In the genomic region with DNA sequence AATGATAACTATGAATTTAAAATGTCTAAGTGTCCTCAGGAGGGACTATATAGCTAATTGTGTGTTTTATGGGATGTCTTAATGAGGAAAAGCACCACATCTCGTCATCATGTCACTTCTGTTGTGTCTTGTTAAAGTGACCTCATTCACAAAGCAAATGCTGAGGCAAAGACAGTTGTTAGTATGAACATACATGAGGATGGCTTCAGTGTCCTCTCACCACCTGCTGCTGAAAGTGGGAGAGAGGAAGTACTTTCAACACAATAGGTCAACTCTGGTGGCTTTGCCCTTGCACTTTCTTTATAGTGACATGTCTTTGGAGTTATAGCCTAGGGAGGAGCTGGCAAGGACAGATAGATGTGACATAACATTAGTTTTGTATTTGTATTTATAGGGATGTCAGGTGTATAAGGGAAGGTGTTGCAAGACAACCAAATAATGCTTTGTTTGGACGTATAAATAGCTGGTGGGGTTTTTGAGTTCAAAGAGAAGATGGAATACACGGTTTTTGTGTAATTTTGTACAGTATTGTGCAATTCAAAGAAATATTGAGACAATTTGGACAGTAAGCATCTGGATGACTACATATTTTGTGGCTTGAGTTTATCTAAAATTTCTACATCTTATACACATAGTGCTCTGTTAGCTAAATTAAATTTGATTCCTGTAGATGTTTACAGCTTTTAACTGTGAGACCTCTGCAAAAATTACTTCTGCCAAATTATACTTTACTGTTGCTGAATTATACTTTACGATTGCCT, we compare ENCODE assay signal across 23 cellular contexts.
DNase-seq lines count a peak whose midpoint lies in the region; ATAC-seq, FAIRE-seq and TF ChIP-seq lines count a peak whose summit lies in the region.
"Had no signal": no experiment of that assay in that cellular context is flagged by ENCODE, and none has a peak within 500 bp of the region (broad histone marks: within the 10 kb centered on the region; RNA-seq: fewer than 3 reads in every experiment).

No MANE protein-coding gene starts in this region.

- peak overlapping the region; percentile 68 for H3K27ac Mint-ChIP-seq in dendritic cell treated with granulocyte-macrophage colony-stimulating factor and Interleukin-4, amounts not matched to agents 40 ng/mL and 50 ng/mL, for 4 days
- H3K27ac Mint-ChIP-seq: activated naive CD8-positive, alpha-beta T cell; progenitor cell of endocrine pancreas had no signal

- H3K4me1 ChIP-seq in small intestine (ENCODE audit: control insufficient read depth in 2 of 2, insufficient read depth in 1 of 2, low read depth in 1 of 2, low read length in 1 of 2) = no peaks in the 10 kb centered on the region
- no peaks in the 10 kb centered on the region for H3K4me1 ChIP-seq in BE2C
- H3K4me1 ChIP-seq: heart right ventricle, spleen had no signal

- intact Hi-C loops in dendritic cell treated with granulocyte-macrophage colony-stimulating factor and Interleukin-4, amounts not matched to agents 40 ng/mL and 50 ng/mL, for 4 days (cut with micrococcal nuclease) = no loop called here

- 75 to 77% (median 77%) methylated on average over 4 of the region's 4 CpGs for whole genome bisulfite sequencing in small intestine, 3 donors

- H3K9me3 ChIP-seq in small intestine (ENCODE audit: control insufficient read depth, low read depth) = no peaks in the 10 kb centered on the region
- no peaks in the 10 kb centered on the region for H3K9me3 ChIP-seq in BE2C
- H3K9me3 ChIP-seq: heart right ventricle, spleen, thoracic aorta had no signal

- peaks cover 50% of the 10 kb centered on the region for H3K4me1 Mint-ChIP-seq in dendritic cell treated with granulocyte-macrophage colony-stimulating factor and Interleukin-4, amounts not matched to agents 40 ng/mL and 50 ng/mL, for 4 days (ENCODE audit: low read depth)
- H3K4me1 Mint-ChIP-seq in activated T-cell treated with anti-CD3 and anti-CD28 coated beads, Interleukin-2, amount 50 U/mL, for 4 hours (ENCODE audit: low read depth) = peaks cover 3% of the 10 kb centered on the region

- H3K27me3 ChIP-seq in small intestine (ENCODE audit: control insufficient read depth in 2 of 2, insufficient read depth in 2 of 2, low read length in 2 of 2) (no peaks in the 10 kb centered on the region), BE2C (no peaks in the 10 kb centered on the region)
- H3K27me3 ChIP-seq: brain microvascular endothelial cell, spleen had no signal

- no peaks in the 10 kb centered on the region for H3K27me3 Mint-ChIP-seq in dendritic cell treated with granulocyte-macrophage colony-stimulating factor and Interleukin-4, amounts not matched to agents 40 ng/mL and 50 ng/mL, for 4 days
- H3K27me3 Mint-ChIP-seq in activated T-cell treated with anti-CD3 and anti-CD28 coated beads, Interleukin-2, amount 50 U/mL, for 4 hours (ENCODE audit: low read depth) = no peaks in the 10 kb centered on the region
- H3K27me3 Mint-ChIP-seq: activated naive CD8-positive, alpha-beta T cell; progenitor cell of endocrine pancreas had no signal

- DNase-seq in AG09309 (ENCODE audit: low read depth) (peak; percentile 23), GM12891 (ENCODE audit: insufficient read length, low spot score) (no peak), NCI-H69 (lab: John Stamatoyannopoulos, UW) (peak; percentile 44), small intestine (no peak), BE2C (no peak)
- DNase-seq in activated T-cell treated with anti-CD3 and anti-CD28 coated beads, Interleukin-2, amount 50 U/mL, for 4 hours = no peak
- DNase-seq: activated T-cell treated with anti-CD3 and anti-CD28 coated beads, Interleukin-2, amount 50 U/mL, for 48 hours; brain microvascular endothelial cell; H7; heart right ventricle; islet precursor cell; NCI-H510A treated with DMSO at 0.1 percent for 48 hours; spleen; SW 1271 had no signal

- H3K4me3 Mint-ChIP-seq in dendritic cell treated with granulocyte-macrophage colony-stimulating factor and Interleukin-4, amounts not matched to agents 40 ng/mL and 50 ng/mL, for 4 days = no peak overlapping the region
- no peak overlapping the region for H3K4me3 Mint-ChIP-seq in activated T-cell treated with anti-CD3 and anti-CD28 coated beads, Interleukin-2, amount 50 U/mL, for 4 hours
- H3K4me3 Mint-ChIP-seq: activated naive CD8-positive, alpha-beta T cell; naive thymus-derived CD4-positive, alpha-beta T cell had no signal

- peaks cover 5% of the 10 kb centered on the region for H3K36me3 Mint-ChIP-seq in dendritic cell treated with granulocyte-macrophage colony-stimulating factor and Interleukin-4, amounts not matched to agents 40 ng/mL and 50 ng/mL, for 4 days (ENCODE audit: low read depth)
- no peaks in the 10 kb centered on the region for H3K36me3 Mint-ChIP-seq in activated T-cell treated with anti-CD3 and anti-CD28 coated beads, Interleukin-2, amount 50 U/mL, for 4 hours (ENCODE audit: insufficient read depth)
- H3K36me3 Mint-ChIP-seq: activated naive CD8-positive, alpha-beta T cell; naive thymus-derived CD4-positive, alpha-beta T cell had no signal

- ATAC-seq in activated T-cell treated with anti-CD3 and anti-CD28 coated beads, Interleukin-2, amount 50 U/mL, for 4 hours = no peak
- no peak for ATAC-seq in HG03139 (IDR thresholded peaks at IDR 0.05; ENCODE audit: unreplicated experiment)
- ATAC-seq: heart right ventricle; naive thymus-derived CD4-positive, alpha-beta T cell; Panc1 had no signal

- H3K9me3 Mint-ChIP-seq in dendritic cell treated with granulocyte-macrophage colony-stimulating factor and Interleukin-4, amounts not matched to agents 40 ng/mL and 50 ng/mL, for 4 days = peaks cover 7% of the 10 kb centered on the region
- H3K9me3 Mint-ChIP-seq in activated T-cell treated with anti-CD3 and anti-CD28 coated beads, Interleukin-2, amount 50 U/mL, for 4 hours = no peaks in the 10 kb centered on the region
- H3K9me3 Mint-ChIP-seq: naive thymus-derived CD4-positive, alpha-beta T cell had no signal

- no peaks in the 10 kb centered on the region for H3K36me3 ChIP-seq in small intestine (ENCODE audit: control insufficient read depth in 2 of 2, insufficient read depth in 2 of 2, low read length in 2 of 2)
- no peaks in the 10 kb centered on the region for H3K36me3 ChIP-seq in BE2C
- H3K36me3 ChIP-seq: brain microvascular endothelial cell, heart right ventricle, spleen, thoracic aorta had no signal

- no peak for FAIRE-seq in GM12891 (lab: Jason Lieb, UNC)
- no peak for FAIRE-seq in small intestine (lab: Jason Lieb, UNC)
- FAIRE-seq: HTR-8/SVneo had no signal

- H3K27ac ChIP-seq in small intestine (ENCODE audit: low read depth in 1 of 2, low read length in 1 of 2) = no peak overlapping the region
- H3K27ac ChIP-seq: brain microvascular endothelial cell, heart right ventricle, spleen, thoracic aorta had no signal

- TF ChIP-seq POLR2A in GM12891 (IDR thresholded peaks at IDR 0.05; ENCODE audit: low read depth, low read length) = no peak

- no peak for TF ChIP-seq CTCF in AG09309 (IDR thresholded peaks at IDR 0.05; ENCODE audit: control insufficient read depth, insufficient read depth, low read depth, low read length, missing control alignments)
- TF ChIP-seq CTCF in BE2C (IDR thresholded peaks at IDR 0.05; ENCODE audit: low read depth, low read length) = no peak

- no peak overlapping the region for H3K4me3 ChIP-seq in AG09309 (ENCODE audit: control insufficient read depth, low read depth, low read length)
- H3K4me3 ChIP-seq in small intestine (ENCODE audit: low read depth in 1 of 2, low read length in 2 of 2) = no peak overlapping the region
- H3K4me3 ChIP-seq in BE2C (ENCODE audit: low read depth, low read length) = no peak overlapping the region
- H3K4me3 ChIP-seq: heart right ventricle, lung, spleen, thoracic aorta had no signal

TF ChIP-seq in GM12891, 5 proteins besides CTCF, POLR2A, EP300 and RAD21:
- TF ChIP-seq SPI1 (IDR thresholded peaks at IDR 0.05; ENCODE audit: low read depth, low read length) (0 out of 2 replicates have a peak, but pooled peaks have one; percentile 36), POLR2AphosphoS5 (IDR thresholded peaks at IDR 0.05; ENCODE audit: low read depth, low read length) (no peak), TAF1 (IDR thresholded peaks at IDR 0.05; ENCODE audit: low read depth, low read length) (no peak), POU2F2 (IDR thresholded peaks at IDR 0.05; ENCODE audit: low read depth, low read length) (no peak), PAX5 (IDR thresholded peaks at IDR 0.05; ENCODE audit: insufficient read depth, low read length, severe bottlenecking) (no peak)

Comparison
In these comparisons a context has a peak if more than half of its experiments do, and no peak if none do; other contexts are left out.
1. DNase-seq: peak in AG09309 (single experiment) and NCI-H69 (single experiment); none in GM12891 (single experiment), small intestine (single experiment), activated T-cell treated with anti-CD3 and anti-CD28 coated beads, Interleukin-2, amount 50 U/mL, for 4 hours (single experiment) and BE2C (single experiment).